In the genomic region with DNA sequence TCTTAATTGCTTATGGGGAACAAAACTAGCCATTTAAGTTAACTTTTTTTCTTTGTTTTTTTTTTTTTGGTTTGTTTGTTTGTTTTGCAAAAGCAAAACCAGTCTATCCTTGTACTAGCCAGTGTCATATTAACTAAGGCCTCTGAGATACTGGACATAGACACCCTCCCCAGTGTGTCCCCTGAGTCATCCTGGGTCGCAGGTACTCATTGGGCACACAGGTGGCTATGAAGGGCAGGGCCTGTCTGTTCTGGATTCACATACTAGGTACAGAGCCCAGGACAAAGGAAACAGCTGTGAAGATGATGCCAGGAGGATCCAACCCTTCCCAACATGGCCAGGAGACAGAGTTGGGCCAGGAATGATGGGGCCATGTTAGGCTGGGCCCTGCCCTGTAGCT, we compare ENCODE assay signal across 20 cellular contexts.
"Had no signal": no experiment of that assay in that cellular context is flagged by ENCODE, and none has a peak within 500 bp of the region (broad histone marks: within the 10 kb centered on the region; RNA-seq: fewer than 3 reads in every experiment).

No MANE protein-coding gene starts in this region.

- FAIRE-seq: keratinocyte had no signal

- H3K4me3 Mint-ChIP-seq: natural killer cell; stimulated activated effector memory CD8-positive, alpha-beta T cell treated with anti-CD3 and anti-CD28 coated beads, Interleukin-12 subunit alpha, Interleukin-12 subunit beta, amount 100 ng/mL, for 72 hours had no signal

- DNase-seq: dorsolateral prefrontal cortex; effector CD4-positive, alpha-beta T cell; gastrocnemius medialis; head of caudate nucleus; left lung; mesendoderm; natural killer cell; occipital lobe; ovary; posterior cingulate gyrus; psoas muscle; right cardiac atrium; sigmoid colon; stimulated activated CD4-positive, alpha-beta T cell treated with anti-CD3 and anti-CD28 coated beads, Interleukin-2, amount 100 ng/mL, for 24 hours; stimulated activated CD4-positive, alpha-beta T cell treated with anti-CD3 and anti-CD28 coated beads, Interleukin-4, amount 100 ng/mL, for 24 hours; stimulated activated naive CD8-positive, alpha-beta T cell treated with anti-CD3 and anti-CD28 coated beads, Interleukin-15, Interleukin-2, amounts not matched to agents 100 U/mL and 50 U/mL, for 24 hours had no signal

- H3K27ac ChIP-seq: dorsolateral prefrontal cortex, gastrocnemius medialis, left lung, ovary, psoas muscle, sigmoid colon, thoracic aorta, tibial nerve had no signal

- H3K9me3 ChIP-seq: gastrocnemius medialis, ovary, psoas muscle, sigmoid colon, thoracic aorta, tibial nerve had no signal

- H3K36me3 Mint-ChIP-seq: natural killer cell; stimulated activated effector memory CD8-positive, alpha-beta T cell treated with anti-CD3 and anti-CD28 coated beads, Interleukin-12 subunit alpha, Interleukin-12 subunit beta, amount 100 ng/mL, for 72 hours had no signal

- H3K36me3 ChIP-seq: gastrocnemius medialis, left lung, ovary, sigmoid colon, thoracic aorta, tibial nerve had no signal

- H3K27me3 ChIP-seq: dorsolateral prefrontal cortex, gastrocnemius medialis, left lung, ovary, sigmoid colon, tibial nerve had no signal

- H3K4me1 ChIP-seq: left lung, sigmoid colon, tibial nerve had no signal

- H3K9me3 Mint-ChIP-seq: natural killer cell; stimulated activated effector memory CD8-positive, alpha-beta T cell treated with anti-CD3 and anti-CD28 coated beads, Interleukin-12 subunit alpha, Interleukin-12 subunit beta, amount 100 ng/mL, for 72 hours had no signal

- H3K27ac Mint-ChIP-seq: natural killer cell; stimulated activated effector memory CD8-positive, alpha-beta T cell treated with anti-CD3 and anti-CD28 coated beads, Interleukin-12 subunit alpha, Interleukin-12 subunit beta, amount 100 ng/mL, for 72 hours had no signal

- H3K4me3 ChIP-seq: dorsolateral prefrontal cortex, gastrocnemius medialis, left lung, ovary, psoas muscle, sigmoid colon, thoracic aorta, tibial nerve had no signal

- H3K4me1 Mint-ChIP-seq: natural killer cell; stimulated activated effector memory CD8-positive, alpha-beta T cell treated with anti-CD3 and anti-CD28 coated beads, Interleukin-12 subunit alpha, Interleukin-12 subunit beta, amount 100 ng/mL, for 72 hours had no signal

- ATAC-seq: gastrocnemius medialis; left lung; natural killer cell; right cardiac atrium; stimulated activated effector memory CD8-positive, alpha-beta T cell treated with anti-CD3 and anti-CD28 coated beads, Interleukin-12 subunit alpha, Interleukin-12 subunit beta, amount 100 ng/mL, for 72 hours; stimulated activated naive CD8-positive, alpha-beta T cell treated with anti-CD3 and anti-CD28 coated beads, Interleukin-15, Interleukin-2, amounts not matched to agents 100 U/mL and 50 U/mL, for 24 hours had no signal
